ENCODE assay signal across 33 cellular contexts in genomic region chr9:82605657-82606031, GRCh38.
"Had no signal": no experiment of that assay in that cellular context is flagged by ENCODE, and none has a peak within 500 bp of the region (broad histone marks: within the 10 kb centered on the region; RNA-seq: fewer than 3 reads in every experiment).

No MANE protein-coding gene starts in this region.

- ATAC-seq: activated CD4-positive, CD25-positive, alpha-beta regulatory T cell treated with anti-CD3 and anti-CD28 coated beads, Interleukin-2, amount 50 U/mL, for 24 hours; activated CD8-positive, alpha-beta T cell treated with anti-CD3 and anti-CD28 coated beads for 36 hours; activated naive CD4-positive, alpha-beta T cell treated with anti-CD3 and anti-CD28 coated beads, Interleukin-2, amount 50 U/mL, for 72 hours; activated T-cell treated with anti-CD3 and anti-CD28 coated beads, Interleukin-2, amount 50 U/mL, for 4 hours; effector memory CD8-positive, alpha-beta T cell; foreskin keratinocyte; gastrocnemius medialis; T-helper 17 cell had no signal

- H3K4me1 Mint-ChIP-seq: activated B cell treated with CpG ODN at 0.5 μM for 24 hours; activated naive CD8-positive, alpha-beta T cell treated with anti-CD3 and anti-CD28 coated beads, Interleukin-2, amount 10 ng/mL, durations not matched to agents 7 days and 5 days; central memory CD8-positive, alpha-beta T cell; T-helper 17 cell had no signal

- H3K4me3 Mint-ChIP-seq: activated B cell treated with CpG ODN at 0.5 μM for 24 hours; activated CD8-positive, alpha-beta T cell treated with anti-CD3 and anti-CD28 coated beads for 36 hours; activated naive CD4-positive, alpha-beta T cell treated with anti-CD3 and anti-CD28 coated beads for 36 hours; activated naive CD8-positive, alpha-beta T cell treated with anti-CD3 and anti-CD28 coated beads, Interleukin-2, amount 10 ng/mL, durations not matched to agents 7 days and 5 days; activated T-cell treated with anti-CD3 and anti-CD28 coated beads, Interleukin-2, amount 50 U/mL, for 4 hours; activated T-helper 1 cell treated with anti-CD3 and anti-CD28 coated beads, Interleukin-12 subunit alpha, Interleukin-12 subunit beta, Interleukin-2, Interleukin-4 antibody, amounts not matched to agents 30 ng/mL and 10 ng/mL and 1 ng/mL, durations not matched to agents 14 hours and 24 hours and 36 hours; central memory CD8-positive, alpha-beta T cell; effector memory CD8-positive, alpha-beta T cell; T-helper 17 cell; T-helper 2 cell treated with Interferon-gamma antibody and Interleukin-4, amounts not matched to agents 5 μg/mL and 100 μg/mL, for 36 hours had no signal

- DNase-seq: activated B cell treated with CpG ODN at 0.5 μM for 24 hours; activated CD4-positive, alpha-beta T cell treated with anti-CD3 and anti-CD28 coated beads for 48 hours; activated CD4-positive, alpha-beta T cell treated with anti-CD3 and anti-CD28 coated beads, Interleukin-2, amount 50 U/mL, for 1 hour; activated CD4-positive, alpha-beta T cell treated with anti-CD3 and anti-CD28 coated beads, Interleukin-2, amount 50 U/mL, for 48 hours; activated CD8-positive, alpha-beta memory T cell treated with anti-CD3 and anti-CD28 coated beads for 24 hours; activated CD8-positive, alpha-beta T cell treated with anti-CD3 and anti-CD28 coated beads for 36 hours; activated effector memory CD4-positive, alpha-beta T cell treated with anti-CD3 and anti-CD28 coated beads, Interleukin-2, amount 50 U/mL, for 16 hours; activated naive CD4-positive, alpha-beta T cell treated with anti-CD3 and anti-CD28 coated beads for 36 hours; activated naive CD8-positive, alpha-beta T cell treated with anti-CD3 and anti-CD28 coated beads, Interleukin-2, amount 10 ng/mL, durations not matched to agents 7 days and 5 days; activated T-cell treated with anti-CD3 and anti-CD28 coated beads, Interleukin-2, amount 50 U/mL, for 4 hours; dermis blood vessel endothelial cell; effector CD4-positive, alpha-beta T cell; effector memory CD8-positive, alpha-beta T cell; erythroblast; foreskin keratinocyte; gastrocnemius medialis; glutamatergic neuron; T-helper 1 cell; T-helper 17 cell; T1000; WERI-Rb-1 had no signal

- H3K4me1 ChIP-seq: ascending aorta, foreskin keratinocyte had no signal

- H3K36me3 ChIP-seq: ascending aorta, brain microvascular endothelial cell, esophagus muscularis mucosa, gastrocnemius medialis, heart left ventricle, WERI-Rb-1 had no signal

- H3K9me3 Mint-ChIP-seq: activated B cell treated with CpG ODN at 0.5 μM for 24 hours; activated CD8-positive, alpha-beta T cell treated with anti-CD3 and anti-CD28 coated beads for 36 hours; activated naive CD4-positive, alpha-beta T cell treated with anti-CD3 and anti-CD28 coated beads for 36 hours; activated naive CD4-positive, alpha-beta T cell treated with anti-CD3 and anti-CD28 coated beads, Interleukin-2, amount 50 U/mL, for 72 hours; activated naive CD8-positive, alpha-beta T cell treated with anti-CD3 and anti-CD28 coated beads, Interleukin-2, amount 10 ng/mL, durations not matched to agents 7 days and 5 days; activated T-cell treated with anti-CD3 and anti-CD28 coated beads, Interleukin-2, amount 50 U/mL, for 4 hours; activated T-helper 1 cell treated with anti-CD3 and anti-CD28 coated beads, Interleukin-12 subunit alpha, Interleukin-12 subunit beta, Interleukin-2, Interleukin-4 antibody, amounts not matched to agents 30 ng/mL and 10 ng/mL and 1 ng/mL, durations not matched to agents 14 hours and 24 hours and 36 hours; activated T-helper 2 cell treated with anti-CD3 and anti-CD28 coated beads, Interferon-gamma antibody, Interleukin-2, Interleukin-4, amounts not matched to agents 10 μg/mL and 5 μg/mL and 100 μg/mL, durations not matched to agents 14 hours and 24 hours and 36 hours; T-helper 2 cell treated with Interferon-gamma antibody and Interleukin-4, amounts not matched to agents 5 μg/mL and 100 μg/mL, for 36 hours had no signal

- H3K9me3 ChIP-seq: ascending aorta, esophagus muscularis mucosa, gastrocnemius medialis, heart left ventricle had no signal

- H3K27ac ChIP-seq: ascending aorta, brain microvascular endothelial cell, coronary artery, esophagus muscularis mucosa, foreskin keratinocyte, gastrocnemius medialis, WERI-Rb-1 had no signal

- H3K27me3 ChIP-seq: ascending aorta, brain microvascular endothelial cell, esophagus muscularis mucosa, gastrocnemius medialis had no signal

- H3K27ac Mint-ChIP-seq: activated B cell treated with CpG ODN at 0.5 μM for 24 hours; activated CD8-positive, alpha-beta T cell treated with anti-CD3 and anti-CD28 coated beads for 36 hours; activated naive CD4-positive, alpha-beta T cell treated with anti-CD3 and anti-CD28 coated beads for 36 hours; activated naive CD4-positive, alpha-beta T cell treated with anti-CD3 and anti-CD28 coated beads, Interleukin-2, amount 50 U/mL, for 72 hours; activated naive CD8-positive, alpha-beta T cell treated with anti-CD3 and anti-CD28 coated beads, Interleukin-2, amount 10 ng/mL, durations not matched to agents 7 days and 5 days; activated T-helper 1 cell treated with anti-CD3 and anti-CD28 coated beads, Interleukin-12 subunit alpha, Interleukin-12 subunit beta, Interleukin-2, Interleukin-4 antibody, amounts not matched to agents 30 ng/mL and 10 ng/mL and 1 ng/mL, durations not matched to agents 14 hours and 24 hours and 36 hours; activated T-helper 2 cell treated with anti-CD3 and anti-CD28 coated beads, Interferon-gamma antibody, Interleukin-2, Interleukin-4, amounts not matched to agents 10 μg/mL and 5 μg/mL and 100 μg/mL, durations not matched to agents 14 hours and 24 hours and 36 hours; effector memory CD8-positive, alpha-beta T cell; T-helper 17 cell; T-helper 2 cell treated with Interferon-gamma antibody and Interleukin-4, amounts not matched to agents 5 μg/mL and 100 μg/mL, for 36 hours had no signal

- H3K36me3 Mint-ChIP-seq: activated naive CD4-positive, alpha-beta T cell treated with anti-CD3 and anti-CD28 coated beads, Interleukin-2, amount 50 U/mL, for 72 hours; activated naive CD8-positive, alpha-beta T cell treated with anti-CD3 and anti-CD28 coated beads, Interleukin-2, amount 10 ng/mL, durations not matched to agents 7 days and 5 days had no signal

- H3K27me3 Mint-ChIP-seq: activated B cell treated with CpG ODN at 0.5 μM for 24 hours; activated CD8-positive, alpha-beta T cell treated with anti-CD3 and anti-CD28 coated beads for 36 hours; activated naive CD8-positive, alpha-beta T cell treated with anti-CD3 and anti-CD28 coated beads, Interleukin-2, amount 10 ng/mL, durations not matched to agents 7 days and 5 days; central memory CD8-positive, alpha-beta T cell; effector memory CD8-positive, alpha-beta T cell; T-helper 17 cell had no signal

- H3K4me3 ChIP-seq: ascending aorta, coronary artery, esophagus muscularis mucosa, gastrocnemius medialis, heart left ventricle had no signal

- FAIRE-seq: bronchial epithelial cell had no signal
